In the genomic region with DNA sequence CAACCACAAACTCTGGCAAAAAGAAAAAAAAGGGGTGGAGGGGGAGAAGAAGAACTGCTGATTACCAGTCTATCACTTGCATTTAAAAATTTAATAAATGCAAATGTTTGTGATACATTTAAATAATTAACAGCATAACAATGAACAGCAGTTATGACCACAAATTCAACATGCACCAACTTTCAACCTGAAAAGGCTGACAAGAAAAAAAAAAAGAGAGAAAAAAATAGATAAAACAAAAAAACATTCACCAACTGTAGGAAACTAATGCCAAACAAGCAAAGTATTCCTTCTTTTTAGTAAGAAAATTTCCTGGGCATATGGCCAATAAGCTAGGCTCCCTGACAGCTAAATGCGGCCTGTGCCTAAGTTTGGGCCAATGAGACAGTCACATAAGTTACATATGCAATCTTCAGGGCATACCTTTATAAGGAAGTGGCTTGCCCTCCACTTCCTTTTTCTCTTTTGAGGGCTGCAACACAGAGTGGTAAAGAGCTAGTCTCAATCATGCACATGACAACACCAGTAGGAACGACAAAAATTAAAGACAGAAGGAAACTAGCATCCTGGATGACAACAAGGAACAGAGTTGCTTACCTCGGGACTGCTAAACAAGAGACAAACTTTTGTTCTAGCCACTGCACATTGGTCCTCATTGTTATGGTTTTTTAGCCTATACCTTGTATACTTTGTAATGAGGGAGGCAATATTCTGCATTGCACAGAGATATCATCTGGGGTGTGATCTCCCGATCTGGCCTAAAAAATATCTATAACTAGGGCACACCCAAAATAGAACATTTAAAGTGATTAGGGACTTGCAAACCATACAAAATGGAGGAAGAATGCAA, we compare ENCODE assay signal across 8 cellular contexts. TPM values are rescaled to one million over a fixed set of nuclear protein-coding genes. Genes with fewer than 3 reads are reported as not detected.
DNase-seq lines count a peak whose midpoint lies in the region; ATAC-seq and TF ChIP-seq lines count a peak whose summit lies in the region.

No MANE protein-coding gene starts in this region.

- H3K9me3 Mint-ChIP-seq in activated naive CD8-positive, alpha-beta T cell treated with anti-CD3 and anti-CD28 coated beads for 36 hours = peaks cover 4% of the 10 kb centered on the region
- no peaks in the 10 kb centered on the region for H3K9me3 Mint-ChIP-seq in type B pancreatic cell

- peak overlapping the region; percentile 71 for H3K4me3 Mint-ChIP-seq in activated naive CD8-positive, alpha-beta T cell treated with anti-CD3 and anti-CD28 coated beads for 36 hours
- H3K4me3 Mint-ChIP-seq in type B pancreatic cell = no peak overlapping the region

- H3K4me1 Mint-ChIP-seq in activated naive CD8-positive, alpha-beta T cell treated with anti-CD3 and anti-CD28 coated beads for 36 hours = peaks cover 53% of the 10 kb centered on the region
- H3K4me1 Mint-ChIP-seq in type B pancreatic cell (ENCODE audit: unreplicated experiment) = peaks cover 18% of the 10 kb centered on the region

- peaks cover 24% of the 10 kb centered on the region for H3K36me3 Mint-ChIP-seq in activated naive CD8-positive, alpha-beta T cell treated with anti-CD3 and anti-CD28 coated beads for 36 hours
- peaks cover 11% of the 10 kb centered on the region for H3K36me3 Mint-ChIP-seq in type B pancreatic cell

- TF ChIP-seq CTCF in type B pancreatic cell (conservative IDR thresholded peaks at IDR 0.05) = no peak

- ATAC-seq in GM18873 (IDR thresholded peaks at IDR 0.05; ENCODE audit: low FRiP score, unreplicated experiment) (peak; percentile 75), HG02763 (IDR thresholded peaks at IDR 0.05; ENCODE audit: unreplicated experiment) (peak; percentile 69), left lobe of liver (peak; percentile 55)

- DNase-seq in NCI-H446 treated with DMSO at 0.1 percent for 48 hours (lab: John Stamatoyannopoulos, UW) (peak; percentile 71), left lobe of liver (ENCODE audit: low spot score) (no peak), type B pancreatic cell (ENCODE audit: extremely low spot score, unreplicated experiment) (no peak), cortex of kidney (lab: John Stamatoyannopoulos, UW) (no peak), SW 1271 (lab: John Stamatoyannopoulos, UW) (no peak)
- DNase-seq in activated naive CD8-positive, alpha-beta T cell treated with anti-CD3 and anti-CD28 coated beads for 36 hours = peak; percentile 36

- no peak overlapping the region for H3K27ac Mint-ChIP-seq in activated naive CD8-positive, alpha-beta T cell treated with anti-CD3 and anti-CD28 coated beads for 36 hours
- H3K27ac Mint-ChIP-seq in type B pancreatic cell = peak overlapping the region; percentile 32

- no peaks in the 10 kb centered on the region for H3K27me3 Mint-ChIP-seq in activated naive CD8-positive, alpha-beta T cell treated with anti-CD3 and anti-CD28 coated beads for 36 hours
- H3K27me3 Mint-ChIP-seq in type B pancreatic cell = no peaks in the 10 kb centered on the region

RNA-seq across cellular contexts. Expression of a gene that starts 24.2 kb away (rescaled TPM):
- 10 to 100 TPM; 14.5 to 17.2 TPM for total RNA-seq in activated naive CD8-positive, alpha-beta T cell treated with anti-CD3 and anti-CD28 coated beads for 36 hours
- total RNA-seq in left lobe of liver (6.5 TPM), type B pancreatic cell (ENCODE audit: low replicate concordance) (17.7 and 27.1 TPM in 2 replicates)

RNA-seq across cellular contexts. Expression of a gene that starts 28.8 kb away (rescaled TPM):
- total RNA-seq in activated naive CD8-positive, alpha-beta T cell treated with anti-CD3 and anti-CD28 coated beads for 36 hours = 10 to 100 TPM; 15.4 to 16.3 TPM
- total RNA-seq in left lobe of liver (5.7 TPM), type B pancreatic cell (ENCODE audit: low replicate concordance) (18.8 and 21.2 TPM in 2 replicates)

Comparison
In these comparisons a context has a peak if more than half of its experiments do, and no peak if none do; other contexts are left out.
1. DNase-seq: peak in NCI-H446 treated with DMSO at 0.1 percent for 48 hours (single experiment) and activated naive CD8-positive, alpha-beta T cell treated with anti-CD3 and anti-CD28 coated beads for 36 hours (single experiment); none in left lobe of liver (single experiment), type B pancreatic cell (single experiment), cortex of kidney (single experiment) and SW 1271 (0 of 2).
2. Peak in every context shown above with its lines, with median percentiles within 50 percentile points of each other: ATAC-seq.